1 cellular context compared by ENCODE assay signal in genomic region chr16:4324871-4325740, GRCh38.
TF ChIP-seq lines count a peak whose summit lies in the region.

No MANE protein-coding gene starts in this region.

TF ChIP-seq in HepG2, 621 proteins besides CTCF, POLR2A, EP300 and RAD21:
- TF ChIP-seq ZNF629 (CRISPR knock-in tag; conservative IDR thresholded peaks at IDR 0.05) (peak; percentile 92), YEATS2 (CRISPR knock-in tag; IDR thresholded peaks at IDR 0.05; ENCODE audit: borderline replicate concordance) (no peak), TOE1 (CRISPR knock-in tag; IDR thresholded peaks at IDR 0.05) (no peak), NAIF1 (CRISPR knock-in tag; IDR thresholded peaks at IDR 0.05; ENCODE audit: borderline replicate concordance) (no peak), NFATC3 (CRISPR knock-in tag; IDR thresholded peaks at IDR 0.05) (no peak), ZMYM3 (CRISPR knock-in tag; IDR thresholded peaks at IDR 0.05) (0 out of 2 replicates have a peak, but pooled peaks have one; percentile 25), ZBTB25 (CRISPR knock-in tag; IDR thresholded peaks at IDR 0.05) (no peak), FOXJ3 (CRISPR knock-in tag; IDR thresholded peaks at IDR 0.05; ENCODE audit: borderline replicate concordance) (no peak), ZNF503 (CRISPR knock-in tag; IDR thresholded peaks at IDR 0.05) (no peak), MXD4 (CRISPR knock-in tag; IDR thresholded peaks at IDR 0.05) (no peak)
